In genomic region chr10:107103174-107104025, GRCh38 we compare ENCODE assay signal across 1 cellular context.
TF ChIP-seq lines count a peak whose summit lies in the region.

No MANE protein-coding gene starts in this region.

TF ChIP-seq in H1, 55 proteins besides CTCF, POLR2A, EP300 and RAD21 (continued from another document):
- TF ChIP-seq FOSL1 (IDR thresholded peaks at IDR 0.05; ENCODE audit: insufficient read depth, low read depth, low read length): no peak
- TF ChIP-seq MAX (IDR thresholded peaks at IDR 0.05): no peak
- no peak for TF ChIP-seq BACH1 (IDR thresholded peaks at IDR 0.05; ENCODE audit: low read length)
- TF ChIP-seq RNF2 (IDR thresholded peaks at IDR 0.05; ENCODE audit: borderline replicate concordance, low read depth, low read length, missing control alignments, poor library complexity, severe bottlenecking): no peak
- no peak for TF ChIP-seq GTF2F1 (IDR thresholded peaks at IDR 0.05; ENCODE audit: borderline replicate concordance, low read depth, low read length)
- TF ChIP-seq USF2 (IDR thresholded peaks at IDR 0.05; ENCODE audit: low read length): no peak
- TF ChIP-seq JUN (IDR thresholded peaks at IDR 0.05; ENCODE audit: low read depth, low read length): no peak
- TF ChIP-seq POU5F1 (IDR thresholded peaks at IDR 0.05; ENCODE audit: low read depth, low read length): no peak
- no peak for TF ChIP-seq EZH2 (IDR thresholded peaks at IDR 0.05; ENCODE audit: low read depth, low read length, severe bottlenecking)
- TF ChIP-seq SP4 (IDR thresholded peaks at IDR 0.05; ENCODE audit: low read length): no peak
- TF ChIP-seq PHF8 (conservative IDR thresholded peaks at IDR 0.05; ENCODE audit: low read depth, low read length): no peak
- no peak for TF ChIP-seq JUND (IDR thresholded peaks at IDR 0.05; ENCODE audit: low read length)
